In the genomic region with DNA sequence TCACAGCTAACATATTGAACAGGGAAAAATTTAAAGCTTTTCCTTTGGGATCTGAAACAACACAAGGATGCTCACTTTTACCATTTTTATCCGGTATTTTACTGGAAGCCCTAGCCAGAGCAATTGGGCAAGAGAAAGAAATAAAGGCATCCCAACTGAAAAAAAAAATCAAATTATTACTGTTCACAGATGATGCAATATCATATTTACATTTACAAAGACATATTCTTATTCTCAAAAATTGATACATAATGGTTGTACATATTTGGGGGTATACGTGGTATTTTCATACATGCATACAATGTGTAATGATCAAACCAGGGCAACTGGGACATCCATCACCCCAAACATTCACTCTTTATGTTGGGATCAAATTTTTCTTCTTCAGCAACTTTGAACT, we compare ENCODE assay signal across 30 cellular contexts.
DNase-seq lines count a peak whose midpoint lies in the region; ATAC-seq, FAIRE-seq and TF ChIP-seq lines count a peak whose summit lies in the region.
"Had no signal": no experiment of that assay in that cellular context is flagged by ENCODE, and none has a peak within 500 bp of the region (broad histone marks: within the 10 kb centered on the region; RNA-seq: fewer than 3 reads in every experiment).

No MANE protein-coding gene starts in this region.

- H3K18ac ChIP-seq in IMR-90 (ENCODE audit: low read depth, low read length), result no peak overlapping the region

- no CpG with 5 or more reads among the region's 2 CpGs for WGBS in IMR-90 (ENCODE audit: extremely low coverage in 2 of 2, insufficient read length in 1 of 2), 2 experiments
- 5% methylated on average over 2 of the region's 2 CpGs for WGBS in K562 (ENCODE audit: insufficient coverage, low coverage, missing lambda C conversion rate)
- WGBS in esophagus squamous epithelium, 2 donors, result 85 to 90% methylated on average over 2 of the region's 2 CpGs

- TF ChIP-seq CTCF in IMR-90 (conservative IDR thresholded peaks at IDR 0.05; ENCODE audit: low read depth, low read length) (no peak), K562 (IDR thresholded peaks at IDR 0.05 in 2 of 3, conservative IDR thresholded peaks at IDR 0.05 in 1 of 3; ENCODE audit: insufficient read depth in 2 of 3, low read depth in 1 of 3, low read length in 3 of 3) (no peak), esophagus squamous epithelium (IDR thresholded peaks at IDR 0.05) (no peak)

- intact Hi-C loops in IMR-90 (cut with micrococcal nuclease) (no loop called here), K562 (cut with micrococcal nuclease) (no loop called here), esophagus squamous epithelium (cut with DNase I) (no loop called here)

- TF ChIP-seq POLR2A in IMR-90 (IDR thresholded peaks at IDR 0.05; ENCODE audit: low read depth, low read length) (no peak), K562 (conservative IDR thresholded peaks at IDR 0.05) (no peak), esophagus squamous epithelium (IDR thresholded peaks at IDR 0.05) (no peak)

- H3K9me3 ChIP-seq in IMR-90 (ENCODE audit: control insufficient read depth, insufficient read depth, low read length) (peaks cover 4% of the 10 kb centered on the region; the same call in 1 of the 2 replicates), K562 (replicated peaks; ENCODE audit: control insufficient read depth, insufficient read depth, low read depth, low read length) (no peaks in the 10 kb centered on the region), esophagus squamous epithelium (peaks cover 0 to 19% (median 12%) of the 10 kb centered on the region in 3 donors)
- H3K9me3 ChIP-seq: A549, BE2C had no signal

- no peak for FAIRE-seq in K562 (lab: Jason Lieb, UNC)
- FAIRE-seq: A549, D721Med had no signal

- H4K5ac ChIP-seq in IMR-90 (ENCODE audit: low read depth, low read length), result no peak overlapping the region

- no peak overlapping the region for H2BK15ac ChIP-seq in IMR-90 (ENCODE audit: low read depth, low read length)

- H4K20me1 ChIP-seq in IMR-90 (ENCODE audit: insufficient read depth, low read length) (no peaks in the 10 kb centered on the region), K562 (replicated peaks; ENCODE audit: control insufficient read depth, insufficient read depth, low read length) (no peaks in the 10 kb centered on the region)
- H4K20me1 ChIP-seq: BLaER1; BLaER1 treated with 17β-estradiol and CSF1 and Interleukin-3, amounts not matched to agents 10 nM and 100 nM had no signal

- POLR2A ChIA-PET in IMR-90 (lab: Charles Lee; ENCODE audit: unreplicated experiment), result no interaction called here
- POLR2A ChIA-PET in K562 (lab: Yijun Ruan, JAX), result no interaction called here

- no peak overlapping the region for H2AFZ ChIP-seq in IMR-90 (replicated peaks; ENCODE audit: low read length, poor library complexity)
- H2AFZ ChIP-seq in K562 (ENCODE audit: low read depth, low read length), result no peak overlapping the region

- in situ Hi-C loops in IMR-90 (cut with MboI; ENCODE audit: low sequenced_read_pairs), result no loop called here
- in situ Hi-C loops in K562 (cut with MboI), result no loop called here

- no peak overlapping the region for H4K8ac ChIP-seq in IMR-90 (ENCODE audit: low read depth in 2 of 2, low read length in 2 of 2)

- H3K9me1 ChIP-seq in IMR-90 (ENCODE audit: insufficient read depth, low read length) (no peaks in the 10 kb centered on the region), K562 (ENCODE audit: control insufficient read depth, insufficient read depth, low read length) (no peaks in the 10 kb centered on the region)

- no peak overlapping the region for H3K27ac ChIP-seq in IMR-90 (ENCODE audit: insufficient read depth, low read length)
- no peak overlapping the region for H3K27ac ChIP-seq in K562 (ENCODE audit: extremely low read depth, low read depth, low read length)
- H3K27ac ChIP-seq in esophagus squamous epithelium, result no peak overlapping the region
- H3K27ac ChIP-seq: 22Rv1; A549; BLaER1; BLaER1 treated with 17β-estradiol and CSF1 and Interleukin-3, amounts not matched to agents 10 nM and 100 nM; C4-2B had no signal

- H3K4me2 ChIP-seq in IMR-90 (ENCODE audit: low read depth, low read length) (no peak overlapping the region), K562 (ENCODE audit: insufficient read depth, low read length) (no peak overlapping the region)
- H3K4me2 ChIP-seq: A549; BLaER1; BLaER1 treated with 17β-estradiol and CSF1 and Interleukin-3, amounts not matched to agents 10 nM and 100 nM had no signal

- H4K91ac ChIP-seq in IMR-90 (ENCODE audit: insufficient read depth, low read depth, low read length), result no peak overlapping the region

- dilution Hi-C loops in IMR-90 (cut with HindIII; ENCODE audit: low sequenced_read_pairs, unreplicated experiment), result no loop called here

- H2AK5ac ChIP-seq in IMR-90 (ENCODE audit: low read depth, low read length), result no peak overlapping the region

- no peak overlapping the region for H2BK5ac ChIP-seq in IMR-90 (ENCODE audit: low read depth, low read length, poor library complexity, severe bottlenecking)

- CTCF ChIA-PET in IMR-90 (lab: Yijun Ruan, JAX), result no interaction called here
- CTCF ChIA-PET in K562 (lab: Yijun Ruan, JAX; ENCODE audit: low intra/inter-chr PET ratio), result no interaction called here

- H3K56ac ChIP-seq in IMR-90 (ENCODE audit: extremely low read depth, insufficient read depth, low read length), result no peak overlapping the region

- H3K79me1 ChIP-seq in IMR-90 (ENCODE audit: low read depth in 1 of 2, low read length in 2 of 2), result no peaks in the 10 kb centered on the region

- H3K36me3 ChIP-seq in IMR-90 (ENCODE audit: control insufficient read depth, insufficient read depth, low read length) (no peaks in the 10 kb centered on the region), K562 (ENCODE audit: control insufficient read depth, insufficient read depth, low read length) (no peaks in the 10 kb centered on the region), esophagus squamous epithelium (no peaks in the 10 kb centered on the region)
- H3K36me3 ChIP-seq: BE2C had no signal

- H3K9ac ChIP-seq in IMR-90 (ENCODE audit: low read depth, low read length), result no peak overlapping the region
- no peak overlapping the region for H3K9ac ChIP-seq in K562 (ENCODE audit: insufficient read depth in 1 of 2, low read depth in 2 of 2, low read length in 2 of 2)
- H3K9ac ChIP-seq: BLaER1; BLaER1 treated with 17β-estradiol and CSF1 and Interleukin-3, amounts not matched to agents 10 nM and 100 nM had no signal

- no peak overlapping the region for H2AK9ac ChIP-seq in IMR-90 (replicated peaks; ENCODE audit: low read depth, low read length, poor library complexity)

- no peak for TF ChIP-seq EP300 in K562 (IDR thresholded peaks at IDR 0.05; ENCODE audit: low read length)

- H3K27me3 ChIP-seq in IMR-90 (ENCODE audit: control insufficient read depth, insufficient read depth, low read length) (no peaks in the 10 kb centered on the region), K562 (ENCODE audit: control insufficient read depth in 2 of 2, insufficient read depth in 2 of 2, low read length in 2 of 2) (no peaks in the 10 kb centered on the region), esophagus squamous epithelium (no peaks in the 10 kb centered on the region)
- H3K27me3 ChIP-seq: BE2C; BLaER1; BLaER1 treated with 17β-estradiol and CSF1 and Interleukin-3, amounts not matched to agents 10 nM and 100 nM had no signal

- BruUV-seq in IMR-90 (replicated peaks; lab: Mats Ljungman, UMichigan) (no TSS peak), K562 (replicated peaks; lab: Mats Ljungman, UMichigan) (no TSS peak)

- TF ChIP-seq RAD21 in IMR-90 (IDR thresholded peaks at IDR 0.05; ENCODE audit: low read length) (no peak), K562 (CRISPR knock-in tag; conservative IDR thresholded peaks at IDR 0.05 in 1 of 2, IDR thresholded peaks at IDR 0.05 in 1 of 2) (no peak)

- no peak overlapping the region for H3K14ac ChIP-seq in IMR-90 (replicated peaks; ENCODE audit: low read depth, low read length)

- H2BK120ac ChIP-seq in IMR-90 (ENCODE audit: low read depth, low read length), result no peak overlapping the region

- ATAC-seq in IMR-90 (ENCODE audit: low read depth) (no peak), K562 (no peak)
- ATAC-seq: A549; CD8-positive, alpha-beta T cell had no signal

- H3K4me3 ChIP-seq in IMR-90 (ENCODE audit: insufficient read depth, low read depth, low read length) (no peak overlapping the region), K562 (no peak overlapping the region), esophagus squamous epithelium (no peak overlapping the region)
- H3K4me3 ChIP-seq: A549; BLaER1; BLaER1 treated with 17β-estradiol and CSF1 and Interleukin-3, amounts not matched to agents 10 nM and 100 nM had no signal

- no peaks in the 10 kb centered on the region for H3K79me2 ChIP-seq in K562 (ENCODE audit: control insufficient read depth, insufficient read depth, low read length)

- H3K23ac ChIP-seq in IMR-90 (ENCODE audit: low read depth, low read length), result no peak overlapping the region

- H3K4me1 ChIP-seq in IMR-90 (ENCODE audit: control insufficient read depth, insufficient read depth, low read length), result no peaks in the 10 kb centered on the region
- no peaks in the 10 kb centered on the region for H3K4me1 ChIP-seq in K562 (replicated peaks in 1 of 2; ENCODE audit: control insufficient read depth in 2 of 2, insufficient read depth in 2 of 2, low read length in 2 of 2)
- H3K4me1 ChIP-seq in esophagus squamous epithelium, result no peaks in the 10 kb centered on the region
- H3K4me1 ChIP-seq: A549; BE2C; BLaER1; BLaER1 treated with 17β-estradiol and CSF1 and Interleukin-3, amounts not matched to agents 10 nM and 100 nM; Caco-2 had no signal

- H3K4ac ChIP-seq in IMR-90 (ENCODE audit: low read depth, low read length), result no peak overlapping the region

- DNase-seq in IMR-90 (no peak), K562 (ENCODE audit: extremely low read depth in 1 of 4, low spot score in 3 of 4) (no peak), OCI-M2 (lab: John Stamatoyannopoulos, UW; ENCODE audit: unreplicated experiment) (no peak), esophagus squamous epithelium (lab: John Stamatoyannopoulos, UW) (no peak)
- DNase-seq: 8988T; ACHN; AML-193; BE2C; C1 segment of cervical spinal cord; Caco-2; Calu3; CD4-positive, alpha-beta memory T cell; CD4-positive, alpha-beta T cell; CD4-positive, CD25-positive, alpha-beta regulatory T cell; CD8-positive, alpha-beta memory T cell; CD8-positive, alpha-beta T cell; COR-L47; DMS 273 treated with DMSO at 0.1 percent for 48 hours; DMS153; DMS53; DMS79; DMS79 treated with DMSO at 0.1 percent for 48 hours; DND-41; EL had no signal

- no peak overlapping the region for H2BK20ac ChIP-seq in IMR-90 (ENCODE audit: low read depth, low read length)

TF ChIP-seq in IMR-90, 13 proteins besides CTCF, POLR2A, EP300 and RAD21:
- TF ChIP-seq CHD1 (IDR thresholded peaks at IDR 0.05; ENCODE audit: low read depth, low read length) (no peak), CEBPB (IDR thresholded peaks at IDR 0.05; ENCODE audit: low read depth, low read length) (peak; percentile 50; the same call in 1 of the 2 replicates), RFX5 (IDR thresholded peaks at IDR 0.05; ENCODE audit: low read depth, low read length) (no peak)
